ENCODE assay signal across 2 cellular contexts in genomic region chr4:10034612-10035104, GRCh38.
TF ChIP-seq lines count a peak whose summit lies in the region.

No MANE protein-coding gene starts in this region.

TF ChIP-seq in A549, 52 proteins besides CTCF, POLR2A, EP300 and RAD21:
- TF ChIP-seq ZFP36 (IDR thresholded peaks at IDR 0.05; ENCODE audit: borderline replicate concordance, partially characterized antibody): peak; percentile 54
- no peak for TF ChIP-seq MAZ (IDR thresholded peaks at IDR 0.05; ENCODE audit: borderline replicate concordance, low read depth, low read length)
- no peak for TF ChIP-seq MAFK (IDR thresholded peaks at IDR 0.05; ENCODE audit: partially characterized antibody)
- no peak for TF ChIP-seq CHD2 (IDR thresholded peaks at IDR 0.05; ENCODE audit: low read length, partially characterized antibody)
- no peak for TF ChIP-seq ATOH8 (CRISPR knock-in tag; IDR thresholded peaks at IDR 0.05; ENCODE audit: low read depth)
- no peak for TF ChIP-seq RCOR1 (IDR thresholded peaks at IDR 0.05; ENCODE audit: low read depth, low read length)

TF ChIP-seq in H1, 55 proteins besides CTCF, POLR2A, EP300 and RAD21:
- TF ChIP-seq KDM1A (IDR thresholded peaks at IDR 0.05; ENCODE audit: borderline replicate concordance, low read length): peak; percentile 72; the same call in 1 of the 2 replicates
- no peak for TF ChIP-seq RBBP5 (IDR thresholded peaks at IDR 0.05; ENCODE audit: borderline replicate concordance, low read depth, low read length)
- TF ChIP-seq SRF (IDR thresholded peaks at IDR 0.05; ENCODE audit: low read depth, low read length): no peak
- no peak for TF ChIP-seq JUN (IDR thresholded peaks at IDR 0.05; ENCODE audit: low read depth, low read length)
- no peak for TF ChIP-seq CREB1 (IDR thresholded peaks at IDR 0.05)
TF ChIP-seq in H1: peak in this region for 1.
